1 cellular context compared by ENCODE assay signal in the genomic region with DNA sequence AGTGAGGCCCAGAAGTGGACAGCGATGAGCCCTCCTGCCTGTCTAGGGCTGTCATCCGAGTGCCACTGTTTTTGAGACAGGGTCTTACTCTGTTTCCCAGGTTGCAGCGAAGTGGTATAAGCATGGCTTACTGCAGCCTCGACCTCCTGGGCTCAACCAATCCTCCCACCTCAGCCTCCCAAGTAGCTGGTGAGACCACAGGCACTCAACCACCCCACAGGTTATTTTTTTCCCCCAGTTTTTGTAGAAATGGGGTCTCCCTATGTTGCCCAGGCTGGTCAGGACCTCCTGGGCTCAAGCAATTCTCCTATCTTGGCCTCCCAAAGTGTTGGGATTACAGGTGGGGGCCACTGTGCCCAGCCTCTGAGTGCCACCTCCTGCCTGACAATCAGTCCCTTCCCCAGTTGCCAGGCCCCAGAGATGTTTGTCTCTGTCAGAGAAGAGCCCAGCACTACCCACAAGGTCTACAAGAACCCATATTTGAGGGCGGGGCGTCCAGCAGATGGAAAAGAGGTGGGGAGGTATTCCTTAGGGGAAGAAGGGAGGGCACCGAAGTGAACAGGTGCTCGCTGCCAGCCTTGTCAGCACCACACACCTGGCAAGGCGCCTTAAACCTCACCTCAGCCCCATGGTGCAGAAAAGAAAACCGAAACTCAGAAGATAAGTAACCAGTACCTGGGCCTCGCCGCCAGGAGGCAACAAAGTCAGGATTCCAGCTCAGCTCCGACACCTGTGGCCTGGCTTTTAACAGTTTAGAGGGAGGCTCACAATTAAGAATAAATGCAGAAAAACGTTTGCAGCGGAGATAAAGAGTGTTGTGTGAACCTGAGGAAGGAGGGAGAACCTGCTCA.
TF ChIP-seq lines count a peak whose summit lies in the region.

No MANE protein-coding gene starts in this region.

TF ChIP-seq in K562, 482 proteins besides CTCF, POLR2A, EP300 and RAD21 (continued from another document and continues in another):
- TF ChIP-seq, protein P1, sequence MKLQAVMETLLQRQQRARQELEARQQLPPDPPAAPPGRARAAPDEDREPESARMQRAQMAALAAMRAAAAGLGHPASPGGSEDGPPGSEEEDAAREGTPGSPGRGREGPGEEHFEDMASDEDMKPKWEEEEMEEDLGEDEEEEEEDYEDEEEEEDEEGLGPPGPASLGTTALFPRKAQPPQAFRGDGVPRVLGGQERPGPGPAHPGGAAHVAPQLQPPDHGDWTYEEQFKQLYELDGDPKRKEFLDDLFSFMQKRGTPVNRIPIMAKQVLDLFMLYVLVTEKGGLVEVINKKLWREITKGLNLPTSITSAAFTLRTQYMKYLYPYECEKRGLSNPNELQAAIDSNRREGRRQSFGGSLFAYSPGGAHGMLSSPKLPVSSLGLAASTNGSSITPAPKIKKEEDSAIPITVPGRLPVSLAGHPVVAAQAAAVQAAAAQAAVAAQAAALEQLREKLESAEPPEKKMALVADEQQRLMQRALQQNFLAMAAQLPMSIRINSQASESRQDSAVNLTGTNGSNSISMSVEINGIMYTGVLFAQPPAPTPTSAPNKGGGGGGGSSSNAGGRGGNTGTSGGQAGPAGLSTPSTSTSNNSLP (IDR thresholded peaks at IDR 0.05; ENCODE audit: borderline replicate concordance, low read depth, low read length) = no peak
- no peak for TF ChIP-seq CSDE1 (IDR thresholded peaks at IDR 0.05)
- no peak for TF ChIP-seq RFX7 (CRISPR knock-in tag; IDR thresholded peaks at IDR 0.05)
- no peak for TF ChIP-seq RBM22 (IDR thresholded peaks at IDR 0.05; ENCODE audit: low read depth, low read length, poor library complexity, severe bottlenecking)
- TF ChIP-seq HLTF (IDR thresholded peaks at IDR 0.05) = no peak
- TF ChIP-seq, protein P2, sequence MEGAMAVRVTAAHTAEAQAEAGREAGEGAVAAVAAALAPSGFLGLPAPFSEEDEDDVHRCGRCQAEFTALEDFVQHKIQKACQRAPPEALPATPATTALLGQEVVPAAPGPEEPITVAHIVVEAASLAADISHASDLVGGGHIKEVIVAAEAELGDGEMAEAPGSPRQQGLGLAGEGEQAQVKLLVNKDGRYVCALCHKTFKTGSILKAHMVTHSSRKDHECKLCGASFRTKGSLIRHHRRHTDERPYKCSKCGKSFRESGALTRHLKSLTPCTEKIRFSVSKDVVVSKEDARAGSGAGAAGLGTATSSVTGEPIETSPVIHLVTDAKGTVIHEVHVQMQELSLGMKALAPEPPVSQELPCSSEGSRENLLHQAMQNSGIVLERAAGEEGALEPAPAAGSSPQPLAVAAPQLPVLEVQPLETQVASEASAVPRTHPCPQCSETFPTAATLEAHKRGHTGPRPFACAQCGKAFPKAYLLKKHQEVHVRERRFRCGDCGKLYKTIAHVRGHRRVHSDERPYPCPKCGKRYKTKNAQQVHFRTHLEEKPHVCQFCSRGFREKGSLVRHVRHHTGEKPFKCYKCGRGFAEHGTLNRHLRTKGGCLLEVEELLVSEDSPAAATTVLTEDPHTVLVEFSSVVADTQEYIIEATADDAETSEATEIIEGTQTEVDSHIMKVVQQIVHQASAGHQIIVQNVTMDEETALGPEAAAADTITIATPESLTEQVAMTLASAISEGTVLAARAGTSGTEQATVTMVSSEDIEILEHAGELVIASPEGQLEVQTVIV (CRISPR knock-in tag; IDR thresholded peaks at IDR 0.05; ENCODE audit: borderline replicate concordance) = no peak
- TF ChIP-seq SMC3 (conservative IDR thresholded peaks at IDR 0.05; ENCODE audit: insufficient read depth, low read depth, low read length) = peak; percentile 61
- TF ChIP-seq ZNF24 (IDR thresholded peaks at IDR 0.05) = no peak
- no peak for TF ChIP-seq TEAD2 (tag; IDR thresholded peaks at IDR 0.05)
- TF ChIP-seq DIDO1 (tag; IDR thresholded peaks at IDR 0.05; ENCODE audit: low read depth) = peak; percentile 48; the same call in 1 of the 2 replicates
- TF ChIP-seq PHF20 (IDR thresholded peaks at IDR 0.05; ENCODE audit: partially characterized antibody) = peak; percentile 37
- TF ChIP-seq, protein P3, sequence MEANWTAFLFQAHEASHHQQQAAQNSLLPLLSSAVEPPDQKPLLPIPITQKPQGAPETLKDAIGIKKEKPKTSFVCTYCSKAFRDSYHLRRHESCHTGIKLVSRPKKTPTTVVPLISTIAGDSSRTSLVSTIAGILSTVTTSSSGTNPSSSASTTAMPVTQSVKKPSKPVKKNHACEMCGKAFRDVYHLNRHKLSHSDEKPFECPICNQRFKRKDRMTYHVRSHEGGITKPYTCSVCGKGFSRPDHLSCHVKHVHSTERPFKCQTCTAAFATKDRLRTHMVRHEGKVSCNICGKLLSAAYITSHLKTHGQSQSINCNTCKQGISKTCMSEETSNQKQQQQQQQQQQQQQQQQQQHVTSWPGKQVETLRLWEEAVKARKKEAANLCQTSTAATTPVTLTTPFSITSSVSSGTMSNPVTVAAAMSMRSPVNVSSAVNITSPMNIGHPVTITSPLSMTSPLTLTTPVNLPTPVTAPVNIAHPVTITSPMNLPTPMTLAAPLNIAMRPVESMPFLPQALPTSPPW (CRISPR knock-in tag; IDR thresholded peaks at IDR 0.05) = no peak
- TF ChIP-seq EGR1 (conservative IDR thresholded peaks at IDR 0.05) = no peak
- no peak for TF ChIP-seq NUFIP1 (IDR thresholded peaks at IDR 0.05; ENCODE audit: partially characterized antibody)
- no peak for TF ChIP-seq KLF13 (tag; IDR thresholded peaks at IDR 0.05; ENCODE audit: borderline replicate concordance, low read depth)
- TF ChIP-seq EP400 (IDR thresholded peaks at IDR 0.05) = no peak
- TF ChIP-seq FOXJ3 (CRISPR knock-in tag; IDR thresholded peaks at IDR 0.05) = no peak
- TF ChIP-seq IRF2 (CRISPR knock-in tag; IDR thresholded peaks at IDR 0.05) = peak; percentile 69; the same call in 1 of the 2 replicates
- TF ChIP-seq, protein P4, sequence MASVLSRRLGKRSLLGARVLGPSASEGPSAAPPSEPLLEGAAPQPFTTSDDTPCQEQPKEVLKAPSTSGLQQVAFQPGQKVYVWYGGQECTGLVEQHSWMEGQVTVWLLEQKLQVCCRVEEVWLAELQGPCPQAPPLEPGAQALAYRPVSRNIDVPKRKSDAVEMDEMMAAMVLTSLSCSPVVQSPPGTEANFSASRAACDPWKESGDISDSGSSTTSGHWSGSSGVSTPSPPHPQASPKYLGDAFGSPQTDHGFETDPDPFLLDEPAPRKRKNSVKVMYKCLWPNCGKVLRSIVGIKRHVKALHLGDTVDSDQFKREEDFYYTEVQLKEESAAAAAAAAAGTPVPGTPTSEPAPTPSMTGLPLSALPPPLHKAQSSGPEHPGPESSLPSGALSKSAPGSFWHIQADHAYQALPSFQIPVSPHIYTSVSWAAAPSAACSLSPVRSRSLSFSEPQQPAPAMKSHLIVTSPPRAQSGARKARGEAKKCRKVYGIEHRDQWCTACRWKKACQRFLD (CRISPR knock-in tag; IDR thresholded peaks at IDR 0.05) = 0 out of 2 replicates have a peak, but pooled peaks have one; percentile 28
- no peak for TF ChIP-seq ZFPM2 (CRISPR knock-in tag; IDR thresholded peaks at IDR 0.05)
- TF ChIP-seq RAD51 (IDR thresholded peaks at IDR 0.05; ENCODE audit: borderline replicate concordance, low read depth) = no peak
- TF ChIP-seq, protein P5, sequence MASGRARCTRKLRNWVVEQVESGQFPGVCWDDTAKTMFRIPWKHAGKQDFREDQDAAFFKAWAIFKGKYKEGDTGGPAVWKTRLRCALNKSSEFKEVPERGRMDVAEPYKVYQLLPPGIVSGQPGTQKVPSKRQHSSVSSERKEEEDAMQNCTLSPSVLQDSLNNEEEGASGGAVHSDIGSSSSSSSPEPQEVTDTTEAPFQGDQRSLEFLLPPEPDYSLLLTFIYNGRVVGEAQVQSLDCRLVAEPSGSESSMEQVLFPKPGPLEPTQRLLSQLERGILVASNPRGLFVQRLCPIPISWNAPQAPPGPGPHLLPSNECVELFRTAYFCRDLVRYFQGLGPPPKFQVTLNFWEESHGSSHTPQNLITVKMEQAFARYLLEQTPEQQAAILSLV (tag; IDR thresholded peaks at IDR 0.05) = peak; percentile 58; the same call in 1 of the 2 replicates
- TF ChIP-seq JUN (IDR thresholded peaks at IDR 0.05; ENCODE audit: borderline replicate concordance, low read depth, low read length) = no peak
- no peak for TF ChIP-seq JUN (CRISPR knock-in tag; IDR thresholded peaks at IDR 0.05; ENCODE audit: borderline replicate concordance)
- peak; percentile 50 for TF ChIP-seq STAG1 (CRISPR knock-in tag; IDR thresholded peaks at IDR 0.05; ENCODE audit: borderline replicate concordance)
- TF ChIP-seq XRCC5 (IDR thresholded peaks at IDR 0.05; ENCODE audit: low read depth, low read length) = no peak
- no peak for TF ChIP-seq PTBP1 (IDR thresholded peaks at IDR 0.05; ENCODE audit: low read depth, low read length)
- no peak for TF ChIP-seq ZNF263 (CRISPR knock-in tag; IDR thresholded peaks at IDR 0.05; ENCODE audit: borderline replicate concordance)
- no peak for TF ChIP-seq TGIF2 (CRISPR knock-in tag; IDR thresholded peaks at IDR 0.05)
- TF ChIP-seq ZNF699 (CRISPR knock-in tag; IDR thresholded peaks at IDR 0.05; ENCODE audit: insufficient replicate concordance) = no peak
- no peak for TF ChIP-seq ZBTB8A (IDR thresholded peaks at IDR 0.05; ENCODE audit: partially characterized antibody)
- TF ChIP-seq HCFC1 (IDR thresholded peaks at IDR 0.05; ENCODE audit: low read depth, low read length) = peak; percentile 20; the same call in 1 of the 2 replicates
- TF ChIP-seq, protein P6, sequence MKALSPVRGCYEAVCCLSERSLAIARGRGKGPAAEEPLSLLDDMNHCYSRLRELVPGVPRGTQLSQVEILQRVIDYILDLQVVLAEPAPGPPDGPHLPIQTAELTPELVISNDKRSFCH (CRISPR knock-in tag; IDR thresholded peaks at IDR 0.05) = no peak
- TF ChIP-seq, protein P6 (tag; IDR thresholded peaks at IDR 0.05) = 0 out of 2 replicates have a peak, but pooled peaks have one; percentile 23
- no peak for TF ChIP-seq SMARCE1 (IDR thresholded peaks at IDR 0.05)
- TF ChIP-seq, protein P7, sequence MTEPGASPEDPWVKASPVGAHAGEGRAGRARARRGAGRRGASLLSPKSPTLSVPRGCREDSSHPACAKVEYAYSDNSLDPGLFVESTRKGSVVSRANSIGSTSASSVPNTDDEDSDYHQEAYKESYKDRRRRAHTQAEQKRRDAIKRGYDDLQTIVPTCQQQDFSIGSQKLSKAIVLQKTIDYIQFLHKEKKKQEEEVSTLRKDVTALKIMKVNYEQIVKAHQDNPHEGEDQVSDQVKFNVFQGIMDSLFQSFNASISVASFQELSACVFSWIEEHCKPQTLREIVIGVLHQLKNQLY (CRISPR knock-in tag; conservative IDR thresholded peaks at IDR 0.05) = no peak
- TF ChIP-seq ZNF507 (tag; conservative IDR thresholded peaks at IDR 0.05) = no peak
- TF ChIP-seq, protein P8, sequence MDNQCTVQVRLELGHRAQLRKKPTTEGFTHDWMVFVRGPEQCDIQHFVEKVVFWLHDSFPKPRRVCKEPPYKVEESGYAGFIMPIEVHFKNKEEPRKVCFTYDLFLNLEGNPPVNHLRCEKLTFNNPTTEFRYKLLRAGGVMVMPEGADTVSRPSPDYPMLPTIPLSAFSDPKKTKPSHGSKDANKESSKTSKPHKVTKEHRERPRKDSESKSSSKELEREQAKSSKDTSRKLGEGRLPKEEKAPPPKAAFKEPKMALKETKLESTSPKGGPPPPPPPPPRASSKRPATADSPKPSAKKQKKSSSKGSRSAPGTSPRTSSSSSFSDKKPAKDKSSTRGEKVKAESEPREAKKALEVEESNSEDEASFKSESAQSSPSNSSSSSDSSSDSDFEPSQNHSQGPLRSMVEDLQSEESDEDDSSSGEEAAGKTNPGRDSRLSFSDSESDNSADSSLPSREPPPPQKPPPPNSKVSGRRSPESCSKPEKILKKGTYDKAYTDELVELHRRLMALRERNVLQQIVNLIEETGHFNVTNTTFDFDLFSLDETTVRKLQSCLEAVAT (IDR thresholded peaks at IDR 0.05) = no peak
- no peak for TF ChIP-seq TAF9B (IDR thresholded peaks at IDR 0.05; ENCODE audit: partially characterized antibody)
- TF ChIP-seq, protein P9, sequence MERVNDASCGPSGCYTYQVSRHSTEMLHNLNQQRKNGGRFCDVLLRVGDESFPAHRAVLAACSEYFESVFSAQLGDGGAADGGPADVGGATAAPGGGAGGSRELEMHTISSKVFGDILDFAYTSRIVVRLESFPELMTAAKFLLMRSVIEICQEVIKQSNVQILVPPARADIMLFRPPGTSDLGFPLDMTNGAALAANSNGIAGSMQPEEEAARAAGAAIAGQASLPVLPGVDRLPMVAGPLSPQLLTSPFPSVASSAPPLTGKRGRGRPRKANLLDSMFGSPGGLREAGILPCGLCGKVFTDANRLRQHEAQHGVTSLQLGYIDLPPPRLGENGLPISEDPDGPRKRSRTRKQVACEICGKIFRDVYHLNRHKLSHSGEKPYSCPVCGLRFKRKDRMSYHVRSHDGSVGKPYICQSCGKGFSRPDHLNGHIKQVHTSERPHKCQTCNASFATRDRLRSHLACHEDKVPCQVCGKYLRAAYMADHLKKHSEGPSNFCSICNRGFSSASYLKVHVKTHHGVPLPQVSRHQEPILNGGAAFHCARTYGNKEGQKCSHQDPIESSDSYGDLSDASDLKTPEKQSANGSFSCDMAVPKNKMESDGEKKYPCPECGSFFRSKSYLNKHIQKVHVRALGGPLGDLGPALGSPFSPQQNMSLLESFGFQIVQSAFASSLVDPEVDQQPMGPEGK (CRISPR knock-in tag; IDR thresholded peaks at IDR 0.05; ENCODE audit: borderline replicate concordance) = no peak
- 0 out of 2 replicates have a peak, but pooled peaks have one; percentile 4 for TF ChIP-seq TAL1 (IDR thresholded peaks at IDR 0.05)
- TF ChIP-seq PTTG1 (tag; IDR thresholded peaks at IDR 0.05; ENCODE audit: low read depth) = no peak
